ENCODE assay signal across 14 cellular contexts in the genomic region with DNA sequence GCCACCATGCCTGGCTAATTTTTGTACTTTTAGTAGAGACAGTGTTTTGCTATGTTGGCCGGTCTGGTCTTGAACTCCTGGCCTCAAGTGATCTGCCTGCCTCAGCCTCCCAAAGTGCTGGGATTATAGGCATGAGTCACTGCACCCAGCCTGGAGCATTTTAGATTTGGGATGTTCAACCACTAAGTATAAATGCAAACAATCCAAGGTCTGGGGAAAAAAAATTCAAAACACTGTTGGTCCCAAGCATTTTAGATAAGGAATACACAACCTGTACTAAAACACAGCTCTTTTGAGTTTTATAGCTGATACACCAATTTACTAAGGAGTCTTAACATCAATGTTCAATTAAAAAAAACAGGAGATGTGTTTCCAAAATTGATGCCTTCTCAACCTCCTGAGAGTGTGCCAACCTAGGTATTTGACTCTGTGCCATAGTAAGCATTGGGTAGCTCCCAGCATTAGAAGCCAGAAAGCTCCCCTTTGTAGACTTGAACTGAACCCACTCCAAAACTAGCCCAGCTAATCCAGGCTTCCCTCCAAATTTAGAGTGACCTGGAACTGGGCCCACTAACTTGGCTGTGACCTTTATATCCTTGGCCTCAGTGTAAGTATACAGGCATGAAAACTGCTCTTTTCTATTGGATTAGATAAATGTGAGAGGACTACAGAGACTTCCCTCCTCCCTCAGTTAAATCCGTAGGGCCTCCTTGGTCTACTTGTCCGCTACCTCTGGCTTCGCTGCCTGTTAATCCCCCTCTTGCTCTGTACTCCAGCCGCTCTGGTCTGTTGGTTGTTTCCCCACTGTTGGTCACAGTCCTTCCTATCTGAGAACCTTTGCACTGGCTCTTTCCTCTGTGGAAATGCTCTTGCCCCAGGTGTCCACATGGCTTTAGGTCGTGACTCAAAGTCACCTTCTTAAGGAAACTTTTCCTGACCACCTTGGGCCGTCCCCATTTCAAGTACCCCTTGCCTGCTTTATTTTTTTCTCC.
DNase-seq lines count a peak whose midpoint lies in the region; ATAC-seq and TF ChIP-seq lines count a peak whose summit lies in the region.
"Had no signal": no experiment of that assay in that cellular context is flagged by ENCODE, and none has a peak within 500 bp of the region (broad histone marks: within the 10 kb centered on the region; RNA-seq: fewer than 3 reads in every experiment).

No MANE protein-coding gene starts in this region.

- peaks cover 20% of the 10 kb centered on the region for H3K4me1 ChIP-seq in osteoblast (ENCODE audit: insufficient read depth, low read length)

- no peaks in the 10 kb centered on the region for H3K9me3 ChIP-seq in osteoblast (ENCODE audit: low read depth, low read length)
- H3K9me3 ChIP-seq: spleen had no signal

- WGBS in lower leg skin, 2 donors, result 67 to 82% methylated on average over 7 of the region's 7 CpGs

- H3K4me1 Mint-ChIP-seq in activated T-helper 2 cell treated with anti-CD3 and anti-CD28 coated beads, Interferon-gamma antibody, Interleukin-2, Interleukin-4, amounts not matched to agents 10 μg/mL and 5 μg/mL and 100 μg/mL, durations not matched to agents 14 hours and 24 hours and 36 hours (ENCODE audit: low read depth), result peaks cover 21% of the 10 kb centered on the region

- H3K36me3 Mint-ChIP-seq in activated T-helper 2 cell treated with anti-CD3 and anti-CD28 coated beads, Interferon-gamma antibody, Interleukin-2, Interleukin-4, amounts not matched to agents 10 μg/mL and 5 μg/mL and 100 μg/mL, durations not matched to agents 14 hours and 24 hours and 36 hours (ENCODE audit: low read depth), result peaks cover 76% of the 10 kb centered on the region

- H4K20me1 ChIP-seq in osteoblast (ENCODE audit: insufficient read depth, low read length), result no peaks in the 10 kb centered on the region

- no peaks in the 10 kb centered on the region for H3K9me3 Mint-ChIP-seq in activated T-helper 2 cell treated with anti-CD3 and anti-CD28 coated beads, Interferon-gamma antibody, Interleukin-2, Interleukin-4, amounts not matched to agents 10 μg/mL and 5 μg/mL and 100 μg/mL, durations not matched to agents 14 hours and 24 hours and 36 hours
- H3K9me3 Mint-ChIP-seq: activated naive CD4-positive, alpha-beta T cell treated with anti-CD3 and anti-CD28 coated beads for 36 hours; natural killer cell treated with Interleukin-12 subunit alpha and Interleukin-12 subunit beta and Interleukin-15 and Interleukin-18, amount 100 ng/mL, for 72 hours; type B pancreatic cell had no signal

- no peak overlapping the region for H2AFZ ChIP-seq in osteoblast (ENCODE audit: low read length)

- TF ChIP-seq POLR2A in lower leg skin (IDR thresholded peaks at IDR 0.05), result no peak

- no peaks in the 10 kb centered on the region for H3K27me3 Mint-ChIP-seq in activated T-helper 2 cell treated with anti-CD3 and anti-CD28 coated beads, Interferon-gamma antibody, Interleukin-2, Interleukin-4, amounts not matched to agents 10 μg/mL and 5 μg/mL and 100 μg/mL, durations not matched to agents 14 hours and 24 hours and 36 hours (ENCODE audit: low read depth)
- H3K27me3 Mint-ChIP-seq: natural killer cell treated with Interleukin-12 subunit alpha and Interleukin-12 subunit beta and Interleukin-15 and Interleukin-18, amount 100 ng/mL, for 72 hours; type B pancreatic cell had no signal

- no peak overlapping the region for H3K4me3 Mint-ChIP-seq in activated T-helper 2 cell treated with anti-CD3 and anti-CD28 coated beads, Interferon-gamma antibody, Interleukin-2, Interleukin-4, amounts not matched to agents 10 μg/mL and 5 μg/mL and 100 μg/mL, durations not matched to agents 14 hours and 24 hours and 36 hours (ENCODE audit: low read depth)
- H3K4me3 Mint-ChIP-seq: activated naive CD4-positive, alpha-beta T cell treated with anti-CD3 and anti-CD28 coated beads for 36 hours; natural killer cell treated with Interleukin-12 subunit alpha and Interleukin-12 subunit beta and Interleukin-15 and Interleukin-18, amount 100 ng/mL, for 72 hours; type B pancreatic cell had no signal

- H3K4me3 ChIP-seq in osteoblast (ENCODE audit: insufficient read depth, low read length) (no peak overlapping the region), lower leg skin (ENCODE audit: low read depth, poor library complexity, severe bottlenecking) (no peak overlapping the region)
- H3K4me3 ChIP-seq: spleen had no signal

- H3K36me3 ChIP-seq in osteoblast (ENCODE audit: insufficient read depth, low read length), result peaks cover 23% of the 10 kb centered on the region

- H3K27ac ChIP-seq in osteoblast (ENCODE audit: low read depth, low read length), result no peak overlapping the region
- H3K27ac ChIP-seq: RWPE1, spleen had no signal

- peak overlapping the region; percentile 7 for H3K4me2 ChIP-seq in osteoblast (ENCODE audit: insufficient read depth, low read length)

- TF ChIP-seq CTCF in osteoblast (IDR thresholded peaks at IDR 0.05; ENCODE audit: extremely low read depth, low read depth, low read length), result no peak
- TF ChIP-seq CTCF in lower leg skin (IDR thresholded peaks at IDR 0.05), result no peak

- H3K27me3 ChIP-seq in osteoblast (ENCODE audit: insufficient read depth, low read length), result no peaks in the 10 kb centered on the region
- H3K27me3 ChIP-seq: spleen had no signal

- DNase-seq in DMS79 treated with DMSO at 0.1 percent for 48 hours (lab: John Stamatoyannopoulos, UW) (peak; percentile 62), RPMI7951 (ENCODE audit: low read depth) (peak; percentile 33), fibroblast of the conjunctiva (ENCODE audit: low read depth) (peak; percentile 37), osteoblast (ENCODE audit: insufficient read length, low spot score, missing footprints) (no peak), NCI-H1930 (lab: John Stamatoyannopoulos, UW) (no peak), lower leg skin (ENCODE audit: low spot score in 2 of 2) (no peak)
- DNase-seq in activated T-helper 2 cell treated with anti-CD3 and anti-CD28 coated beads, Interferon-gamma antibody, Interleukin-2, Interleukin-4, amounts not matched to agents 10 μg/mL and 5 μg/mL and 100 μg/mL, durations not matched to agents 14 hours and 24 hours and 36 hours (ENCODE audit: low spot score), result no peak
- DNase-seq: activated naive CD4-positive, alpha-beta T cell treated with anti-CD3 and anti-CD28 coated beads for 36 hours; NCI-H510A; spleen had no signal

- peaks cover 48% of the 10 kb centered on the region for H3K79me2 ChIP-seq in osteoblast (ENCODE audit: insufficient read depth, low read length)

- H3K27ac Mint-ChIP-seq in activated T-helper 2 cell treated with anti-CD3 and anti-CD28 coated beads, Interferon-gamma antibody, Interleukin-2, Interleukin-4, amounts not matched to agents 10 μg/mL and 5 μg/mL and 100 μg/mL, durations not matched to agents 14 hours and 24 hours and 36 hours, result no peak overlapping the region
- H3K27ac Mint-ChIP-seq: activated naive CD4-positive, alpha-beta T cell treated with anti-CD3 and anti-CD28 coated beads for 36 hours; natural killer cell treated with Interleukin-12 subunit alpha and Interleukin-12 subunit beta and Interleukin-15 and Interleukin-18, amount 100 ng/mL, for 72 hours; type B pancreatic cell had no signal

- ATAC-seq in HG02759 (IDR thresholded peaks at IDR 0.05; ENCODE audit: unreplicated experiment), result no peak
- ATAC-seq: natural killer cell treated with Interleukin-12 subunit alpha and Interleukin-12 subunit beta and Interleukin-15 and Interleukin-18, amount 100 ng/mL, for 72 hours had no signal

- intact Hi-C loops in activated T-helper 2 cell treated with anti-CD3 and anti-CD28 coated beads, Interferon-gamma antibody, Interleukin-2, Interleukin-4, amounts not matched to agents 10 μg/mL and 5 μg/mL and 100 μg/mL, durations not matched to agents 14 hours and 24 hours and 36 hours (cut with micrococcal nuclease), result loop anchor here (5.0 to 10.0 kb wide), 3 partner anchors 40 to 348 kb away; no protein-coding TSS in a partner anchor
- intact Hi-C loops in lower leg skin (cut with DNase I; ENCODE audit: low total_unique reads), result no loop called here

Comparison
In these comparisons a context has a peak if more than half of its experiments do, and no peak if none do; other contexts are left out.
1. DNase-seq: peak in DMS79 treated with DMSO at 0.1 percent for 48 hours (single experiment), RPMI7951 (single experiment) and fibroblast of the conjunctiva (single experiment); none in osteoblast (single experiment), activated T-helper 2 cell treated with anti-CD3 and anti-CD28 coated beads, Interferon-gamma antibody, Interleukin-2, Interleukin-4, amounts not matched to agents 10 μg/mL and 5 μg/mL and 100 μg/mL, durations not matched to agents 14 hours and 24 hours and 36 hours (single experiment), NCI-H1930 (0 of 2) and lower leg skin (0 of 2).